ENCODE assay signal across 14 cellular contexts in genomic region chr4:4490041-4490440, GRCh38.
"Had no signal": no experiment of that assay in that cellular context is flagged by ENCODE, and none has a peak within 500 bp of the region (broad histone marks: within the 10 kb centered on the region; RNA-seq: fewer than 3 reads in every experiment).

No MANE protein-coding gene starts in this region.

- H3K9me3 ChIP-seq: thyroid gland had no signal

- H3K4me2 ChIP-seq: smooth muscle cell had no signal

- H3K36me3 ChIP-seq: thyroid gland had no signal

- H3K27me3 ChIP-seq: thyroid gland had no signal

- H3K9me3 Mint-ChIP-seq: activated naive CD4-positive, alpha-beta T cell treated with anti-CD3 and anti-CD28 coated beads for 36 hours; activated T-helper 17 cell treated with anti-CD3 and anti-CD28 coated beads, Interleukin-2, amount 50 U/mL, for 72 hours; dendritic cell treated with granulocyte-macrophage colony-stimulating factor and Interleukin-4, amounts not matched to agents 40 ng/mL and 50 ng/mL, for 4 days; effector memory CD8-positive, alpha-beta T cell; natural killer cell treated with Interleukin-12 subunit alpha and Interleukin-12 subunit beta and Interleukin-15 and Interleukin-18, amount 100 ng/mL, for 72 hours had no signal

- H3K36me3 Mint-ChIP-seq: natural killer cell treated with Interleukin-12 subunit alpha and Interleukin-12 subunit beta and Interleukin-15 and Interleukin-18, amount 100 ng/mL, for 72 hours had no signal

- DNase-seq: activated CD4-positive, alpha-beta T cell treated with anti-CD3 and anti-CD28 coated beads for 48 hours; activated naive CD4-positive, alpha-beta T cell treated with anti-CD3 and anti-CD28 coated beads for 36 hours; effector memory CD8-positive, alpha-beta T cell; foreskin fibroblast; head of caudate nucleus; left colon; nucleus accumbens; right cardiac atrium; thyroid gland had no signal

- H3K4me3 Mint-ChIP-seq: activated naive CD4-positive, alpha-beta T cell treated with anti-CD3 and anti-CD28 coated beads for 36 hours; activated T-helper 17 cell treated with anti-CD3 and anti-CD28 coated beads, Interleukin-2, amount 50 U/mL, for 72 hours; dendritic cell treated with granulocyte-macrophage colony-stimulating factor and Interleukin-4, amounts not matched to agents 40 ng/mL and 50 ng/mL, for 4 days; effector memory CD8-positive, alpha-beta T cell; natural killer cell treated with Interleukin-12 subunit alpha and Interleukin-12 subunit beta and Interleukin-15 and Interleukin-18, amount 100 ng/mL, for 72 hours had no signal

- H3K4me3 ChIP-seq: smooth muscle cell, thyroid gland had no signal

- H3K4me1 ChIP-seq: thyroid gland had no signal

- H3K27me3 Mint-ChIP-seq: activated T-helper 17 cell treated with anti-CD3 and anti-CD28 coated beads, Interleukin-2, amount 50 U/mL, for 72 hours; dendritic cell treated with granulocyte-macrophage colony-stimulating factor and Interleukin-4, amounts not matched to agents 40 ng/mL and 50 ng/mL, for 4 days; effector memory CD8-positive, alpha-beta T cell; natural killer cell treated with Interleukin-12 subunit alpha and Interleukin-12 subunit beta and Interleukin-15 and Interleukin-18, amount 100 ng/mL, for 72 hours; progenitor cell of endocrine pancreas had no signal

- ATAC-seq: activated T-helper 17 cell treated with anti-CD3 and anti-CD28 coated beads, Interleukin-2, amount 50 U/mL, for 72 hours; effector memory CD8-positive, alpha-beta T cell; left colon; natural killer cell treated with Interleukin-12 subunit alpha and Interleukin-12 subunit beta and Interleukin-15 and Interleukin-18, amount 100 ng/mL, for 72 hours; right cardiac atrium had no signal

- H3K27ac ChIP-seq: thyroid gland had no signal
